Comparison of ENCODE assay signal across 12 cellular contexts in genomic region chr12:6216581-6216980, GRCh38. TPM values are rescaled to one million over a fixed set of nuclear protein-coding genes. Genes with fewer than 3 reads are reported as not detected.
DNase-seq lines count a peak whose midpoint lies in the region; ATAC-seq and TF ChIP-seq lines count a peak whose summit lies in the region.
"Had no signal": no experiment of that assay in that cellular context is flagged by ENCODE, and none has a peak within 500 bp of the region (broad histone marks: within the 10 kb centered on the region; RNA-seq: fewer than 3 reads in every experiment).

No MANE protein-coding gene starts in this region.

- H3K9me3 ChIP-seq in MG63: no peaks in the 10 kb centered on the region

- no peaks in the 10 kb centered on the region for H3K27me3 ChIP-seq in MG63

- H3K9me3 Mint-ChIP-seq in brain: no peaks in the 10 kb centered on the region
- H3K9me3 Mint-ChIP-seq: activated CD4-positive, alpha-beta T cell treated with anti-CD3 and anti-CD28 coated beads, Interleukin-2, amount 10 ng/mL, durations not matched to agents 7 days and 5 days; activated naive CD4-positive, alpha-beta T cell treated with anti-CD3 and anti-CD28 coated beads, Interleukin-2, amount 50 U/mL, for 72 hours had no signal

- H3K4me3 ChIP-seq in LNCaP clone FGC (ENCODE audit: low read depth, low read length) (peak overlapping the region; percentile 1; the same call in 1 of the 2 replicates), MG63 (no peak overlapping the region)
- H3K4me3 ChIP-seq: GM12878, K562 had no signal

- peak overlapping the region in 1 of 5 experiments; percentile 55 for H3K4me3 Mint-ChIP-seq in brain
- H3K4me3 Mint-ChIP-seq: activated CD4-positive, alpha-beta T cell treated with anti-CD3 and anti-CD28 coated beads, Interleukin-2, amount 10 ng/mL, durations not matched to agents 7 days and 5 days had no signal

- TF ChIP-seq CTCF in LNCaP clone FGC (IDR thresholded peaks at IDR 0.05; ENCODE audit: control insufficient read depth, extremely low read depth, insufficient read depth): no peak
- no peak for TF ChIP-seq CTCF in brain (conservative IDR thresholded peaks at IDR 0.05)

- peaks cover 49% of the 10 kb centered on the region for H3K4me1 Mint-ChIP-seq in brain

- H3K27ac Mint-ChIP-seq in brain: peak overlapping the region; percentile 72 to 97 (median 86)
- H3K27ac Mint-ChIP-seq: activated CD4-positive, alpha-beta T cell treated with anti-CD3 and anti-CD28 coated beads, Interleukin-2, amount 10 ng/mL, durations not matched to agents 7 days and 5 days; activated naive CD4-positive, alpha-beta T cell treated with anti-CD3 and anti-CD28 coated beads, Interleukin-2, amount 50 U/mL, for 72 hours had no signal

- ATAC-seq in HG03139 (IDR thresholded peaks at IDR 0.05; ENCODE audit: unreplicated experiment) (no peak), HG03108 (IDR thresholded peaks at IDR 0.05; ENCODE audit: unreplicated experiment) (no peak)
- ATAC-seq: K562 had no signal

- H3K36me3 ChIP-seq in MG63: peaks cover 18% of the 10 kb centered on the region

- DNase-seq in LNCaP clone FGC (ENCODE audit: low read depth) (no peak), medulla oblongata (ENCODE audit: extremely low spot score) (peak; percentile 55), superior temporal gyrus (ENCODE audit: extremely low spot score) (peak; percentile 36), MG63 (no peak), DMS153 (lab: John Stamatoyannopoulos, UW) (no peak)
- DNase-seq: activated CD4-positive, alpha-beta T cell treated with anti-CD3 and anti-CD28 coated beads, Interleukin-2, amount 10 ng/mL, durations not matched to agents 7 days and 5 days had no signal

- peaks cover 5% of the 10 kb centered on the region for H3K27me3 Mint-ChIP-seq in brain
- H3K27me3 Mint-ChIP-seq: activated CD4-positive, alpha-beta T cell treated with anti-CD3 and anti-CD28 coated beads, Interleukin-2, amount 10 ng/mL, durations not matched to agents 7 days and 5 days had no signal

- H3K36me3 Mint-ChIP-seq in brain: no peaks in the 10 kb centered on the region
- H3K36me3 Mint-ChIP-seq: activated naive CD4-positive, alpha-beta T cell treated with anti-CD3 and anti-CD28 coated beads, Interleukin-2, amount 50 U/mL, for 72 hours had no signal

RNA-seq across cellular contexts. Expression of gene CD9, which starts 16.4 kb away (rescaled TPM):
- polyA plus RNA-seq in brain (ENCODE audit: insufficient read depth, low read depth, low replicate concordance): 131 TPM
- 95.5 and 98.2 TPM in 2 replicates for total RNA-seq in MG63 (2014; rRNA removed; shearing (Covaris generic); ENCODE audit: low replicate concordance)

Comparison
In these comparisons a context has a peak if more than half of its experiments do, and no peak if none do; other contexts are left out.
1. DNase-seq: peak in medulla oblongata (single experiment) and superior temporal gyrus (single experiment); none in LNCaP clone FGC (single experiment), MG63 (single experiment) and DMS153 (single experiment).